ENCODE assay signal across 9 cellular contexts in genomic region chr15:81301815-81302399, GRCh38. TPM values are rescaled to one million over a fixed set of nuclear protein-coding genes. Genes with fewer than 3 reads are reported as not detected.
DNase-seq lines count a peak whose midpoint lies in the region; ATAC-seq and TF ChIP-seq lines count a peak whose summit lies in the region.
"Had no signal": no experiment of that assay in that cellular context is flagged by ENCODE, and none has a peak within 500 bp of the region (broad histone marks: within the 10 kb centered on the region; RNA-seq: fewer than 3 reads in every experiment).

No MANE protein-coding gene starts in this region.

- peak; percentile 82 for DNase-seq in CD14-positive monocyte (ENCODE audit: low spot score)
- DNase-seq in activated CD8-positive, alpha-beta T cell treated with anti-CD3 and anti-CD28 coated beads, Interleukin-2, amount 10 ng/mL, durations not matched to agents 7 days and 5 days, result peak; percentile 66
- no peak for DNase-seq in sigmoid colon
- DNase-seq in RKO (ENCODE audit: low spot score), result no peak
- DNase-seq in A172 (ENCODE audit: low spot score), result no peak
- DNase-seq in SW480 (ENCODE audit: low spot score), result no peak

- peaks cover 0 to 2% (median 0%) of the 10 kb centered on the region in 3 donors for H3K27me3 Mint-ChIP-seq in CD14-positive monocyte (ENCODE audit: low read depth in 3 of 3)
- no peaks in the 10 kb centered on the region for H3K27me3 Mint-ChIP-seq in activated CD8-positive, alpha-beta T cell treated with anti-CD3 and anti-CD28 coated beads, Interleukin-2, amount 10 ng/mL, durations not matched to agents 7 days and 5 days (ENCODE audit: low read depth)

- H3K27ac ChIP-seq in sigmoid colon, result peak overlapping the region in 3 of 4 donors; percentile 23 to 46 (median 42)

- intact Hi-C loops in CD14-positive monocyte (cut with micrococcal nuclease) (loop anchor here in 1 of 2 donors (10.0 kb wide), 1 partner anchor 1327 kb away; the partner anchor contains the start of gene BCL2A1), sigmoid colon (cut with DNase I) (no loop called here)

- H3K4me1 Mint-ChIP-seq in CD14-positive monocyte, result peaks cover 86% of the 10 kb centered on the region
- peaks cover 51% of the 10 kb centered on the region for H3K4me1 Mint-ChIP-seq in activated CD8-positive, alpha-beta T cell treated with anti-CD3 and anti-CD28 coated beads, Interleukin-2, amount 10 ng/mL, durations not matched to agents 7 days and 5 days (ENCODE audit: low read depth)

- H3K36me3 ChIP-seq in sigmoid colon, result peaks cover 0 to 4% (median 0%) of the 10 kb centered on the region in 4 donors

- WGBS in sigmoid colon, 2 donors, result 62 to 82% methylated on average over 5 of the region's 5 CpGs

- H3K4me1 ChIP-seq in sigmoid colon, result peaks cover 0 to 13% (median 4%) of the 10 kb centered on the region in 4 donors

- H3K4me3 Mint-ChIP-seq in CD14-positive monocyte, result peak overlapping the region; percentile 65 to 84
- peak overlapping the region; percentile 99 for H3K4me3 Mint-ChIP-seq in activated CD8-positive, alpha-beta T cell treated with anti-CD3 and anti-CD28 coated beads, Interleukin-2, amount 10 ng/mL, durations not matched to agents 7 days and 5 days
- H3K4me3 Mint-ChIP-seq: nephron had no signal

- H3K4me3 ChIP-seq in sigmoid colon, result no peak overlapping the region

- H3K9me3 Mint-ChIP-seq in CD14-positive monocyte, result peaks cover 0 to 3% (median 0%) of the 10 kb centered on the region in 7 donors
- no peaks in the 10 kb centered on the region for H3K9me3 Mint-ChIP-seq in activated CD8-positive, alpha-beta T cell treated with anti-CD3 and anti-CD28 coated beads, Interleukin-2, amount 10 ng/mL, durations not matched to agents 7 days and 5 days (ENCODE audit: insufficient read depth)
- H3K9me3 Mint-ChIP-seq: nephron had no signal

- CTCF ChIA-PET in activated CD8-positive, alpha-beta T cell treated with anti-CD3 and anti-CD28 coated beads, Interleukin-2, amount 10 ng/mL, durations not matched to agents 7 days and 5 days (lab: Charles Lee), result interaction anchor here (0.8 to 16.6 kb wide), 11 partner anchors 9 to 146 kb away, joined by 3 to 243 read pairs (median 4); partner anchors contain the start of gene STARD5

- peaks cover 78 to 88% of the 10 kb centered on the region in 2 donors for H3K36me3 Mint-ChIP-seq in CD14-positive monocyte
- peaks cover 98% of the 10 kb centered on the region for H3K36me3 Mint-ChIP-seq in activated CD8-positive, alpha-beta T cell treated with anti-CD3 and anti-CD28 coated beads, Interleukin-2, amount 10 ng/mL, durations not matched to agents 7 days and 5 days (ENCODE audit: low read depth)

- peak; percentile 73 for ATAC-seq in GM19043 (IDR thresholded peaks at IDR 0.05; ENCODE audit: low read depth, unreplicated experiment)
- peak; percentile 82 for ATAC-seq in HG03108 (IDR thresholded peaks at IDR 0.05; ENCODE audit: unreplicated experiment)
- peak; percentile 42 for ATAC-seq in activated CD8-positive, alpha-beta T cell treated with anti-CD3 and anti-CD28 coated beads, Interleukin-2, amount 10 ng/mL, durations not matched to agents 7 days and 5 days

- no peaks in the 10 kb centered on the region for H3K9me3 ChIP-seq in sigmoid colon

- POLR2A ChIA-PET in activated CD8-positive, alpha-beta T cell treated with anti-CD3 and anti-CD28 coated beads, Interleukin-2, amount 10 ng/mL, durations not matched to agents 7 days and 5 days (lab: Charles Lee), result interaction anchor here (0.7 to 5.2 kb wide), 7 partner anchors 7 to 98 kb away, joined by 3 to 72 read pairs (median 11); partner anchors contain the start of gene STARD5

- H3K27ac Mint-ChIP-seq in CD14-positive monocyte, result peak overlapping the region; percentile 97 to 99 (median 99)
- H3K27ac Mint-ChIP-seq in activated CD8-positive, alpha-beta T cell treated with anti-CD3 and anti-CD28 coated beads, Interleukin-2, amount 10 ng/mL, durations not matched to agents 7 days and 5 days, result peak overlapping the region; percentile 93
- H3K27ac Mint-ChIP-seq: nephron had no signal

- no peak for TF ChIP-seq CTCF in CD14-positive monocyte (IDR thresholded peaks at IDR 0.05)
- no peak for TF ChIP-seq CTCF in sigmoid colon (IDR thresholded peaks at IDR 0.05)

- no peak for TF ChIP-seq EP300 in sigmoid colon (IDR thresholded peaks at IDR 0.05)

- no peak for TF ChIP-seq POLR2A in sigmoid colon (IDR thresholded peaks at IDR 0.05)

- H3K27me3 ChIP-seq in sigmoid colon, result no peaks in the 10 kb centered on the region

RNA-seq across cellular contexts. Expression of gene STARD5, which starts 22.0 kb away (rescaled TPM):
- polyA plus RNA-seq in CD14-positive monocyte (1 to 10 TPM; 1.5 to 2.5 TPM), sigmoid colon (10 to 100 TPM; 21.2 to 26.1 (median 22.8) TPM)
- total RNA-seq in activated CD8-positive, alpha-beta T cell treated with anti-CD3 and anti-CD28 coated beads, Interleukin-2, amount 10 ng/mL, durations not matched to agents 7 days and 5 days, result 1 to 10 TPM; 4.9 to 5.3 TPM
- 1 to 10 TPM in 3 of 4 donors, under 1 TPM in 1; 0.66 to 6.4 (median 3.0) TPM for total RNA-seq in sigmoid colon
- 0.86 and 1.7 TPM in 2 replicates for total RNA-seq in A172 (2014; rRNA removed; shearing (Covaris generic))

Comparison
In these comparisons a context has a peak if more than half of its experiments do, and no peak if none do; other contexts are left out.
1. DNase-seq: peak in CD14-positive monocyte (single experiment) and activated CD8-positive, alpha-beta T cell treated with anti-CD3 and anti-CD28 coated beads, Interleukin-2, amount 10 ng/mL, durations not matched to agents 7 days and 5 days (single experiment); none in sigmoid colon (single experiment), RKO (single experiment), A172 (single experiment) and SW480 (single experiment).
2. Peak in every context shown above with its lines, with median percentiles within 50 percentile points of each other: ATAC-seq.